In the genomic region with DNA sequence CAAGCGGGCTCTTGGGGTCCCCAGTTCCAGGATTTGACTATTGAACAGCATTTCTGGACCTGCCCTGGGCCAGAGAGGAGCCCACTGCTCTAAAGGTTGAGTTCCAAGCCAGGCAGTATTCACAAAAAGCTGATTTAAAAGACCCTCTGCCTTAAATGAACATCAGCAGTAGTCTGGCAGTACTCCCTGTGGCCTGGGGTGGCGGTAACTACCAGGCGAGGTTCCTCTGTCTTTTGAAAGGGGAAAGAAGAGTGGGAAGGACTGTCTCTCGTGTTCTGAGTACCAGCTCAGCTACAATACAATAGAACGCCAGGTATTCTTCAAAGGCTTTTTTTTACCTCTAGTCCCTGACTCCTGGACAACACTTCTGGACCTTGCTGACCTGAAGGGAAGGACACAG, we compare ENCODE assay signal across 35 cellular contexts.
A peak's percentile ranks its signal among the peaks of the same experiment; 100 is the strongest.
DNase-seq lines count a peak whose midpoint lies in the region; ATAC-seq and TF ChIP-seq lines count a peak whose summit lies in the region.
"Had no signal": no experiment of that assay in that cellular context is flagged by ENCODE, and none has a peak within 500 bp of the region (broad histone marks: within the 10 kb centered on the region; RNA-seq: fewer than 3 reads in every experiment).

No MANE protein-coding gene starts in this region.

- ATAC-seq in Panc1 (no peak), aorta (ENCODE audit: low FRiP score) (no peak)
- no peak for ATAC-seq in naive thymus-derived CD8-positive, alpha-beta T cell
- ATAC-seq: A549, gastrocnemius medialis, left colon, mucosa of descending colon had no signal

- H3K4me2 ChIP-seq in Karpas-422 (ENCODE audit: low read depth, low read length, poor library complexity, severe bottlenecking) (no peak overlapping the region), hepatocyte (no peak overlapping the region)
- H3K4me2 ChIP-seq: A549, smooth muscle cell had no signal

- 44 to 70% methylated on average over 5 of the region's 5 CpGs for WGBS in aorta, 2 donors
- 60% methylated on average over 5 of the region's 5 CpGs for WGBS in hepatocyte (ENCODE audit: low lambda C conversion rate, missing lambda C conversion rate)

- H3K27me3 ChIP-seq in Karpas-422 (ENCODE audit: low read length) (no peaks in the 10 kb centered on the region), Panc1 (ENCODE audit: control insufficient read depth, insufficient read depth, low read length) (no peaks in the 10 kb centered on the region), aorta (ENCODE audit: control insufficient read depth in 1 of 2, insufficient read depth in 2 of 2, low read length in 1 of 2) (peaks cover 0 to 2% of the 10 kb centered on the region in 2 donors), hepatocyte (no peaks in the 10 kb centered on the region)
- H3K27me3 ChIP-seq: testis had no signal

- H3K27ac ChIP-seq in Karpas-422 (ENCODE audit: low read length) (no peak overlapping the region), Panc1 (ENCODE audit: low read length) (no peak overlapping the region), aorta (ENCODE audit: low read depth in 1 of 2, low read length in 2 of 2) (no peak overlapping the region), hepatocyte (no peak overlapping the region)
- H3K27ac ChIP-seq: A549, gastrocnemius medialis, parathyroid adenoma, testis, WERI-Rb-1 had no signal

- H3K4me3 ChIP-seq in Karpas-422 (ENCODE audit: low read length): no peak overlapping the region
- no peak overlapping the region for H3K4me3 ChIP-seq in Panc1 (ENCODE audit: low read depth in 2 of 2, low read length in 2 of 2)
- no peak overlapping the region for H3K4me3 ChIP-seq in aorta (ENCODE audit: low read length in 2 of 2)
- H3K4me3 ChIP-seq in hepatocyte: no peak overlapping the region
- H3K4me3 ChIP-seq: A549, gastrocnemius medialis, HAP-1, mucosa of descending colon, smooth muscle cell, testis had no signal

- no peak overlapping the region for H3K4me3 Mint-ChIP-seq in naive thymus-derived CD8-positive, alpha-beta T cell
- H3K4me3 Mint-ChIP-seq: activated naive CD8-positive, alpha-beta T cell; CD4-positive, CD25-positive, alpha-beta regulatory T cell; immature natural killer cell; natural killer cell treated with Interleukin-12 subunit alpha and Interleukin-12 subunit beta and Interleukin-15 and Interleukin-18, amount 100 ng/mL, for 72 hours; stimulated activated naive CD8-positive, alpha-beta T cell treated with anti-CD3 and anti-CD28 coated beads, Interleukin-15, Interleukin-2, amounts not matched to agents 100 ng/mL and 50 ng/mL, for 24 hours had no signal

- BruUV-seq in Panc1 (replicated peaks; lab: Mats Ljungman, UMichigan): no TSS peak

- H3K4me1 Mint-ChIP-seq in naive thymus-derived CD8-positive, alpha-beta T cell: no peaks in the 10 kb centered on the region
- H3K4me1 Mint-ChIP-seq: CD4-positive, CD25-positive, alpha-beta regulatory T cell; immature natural killer cell had no signal

- H2AFZ ChIP-seq in Karpas-422 (ENCODE audit: low read length): no peak overlapping the region
- H2AFZ ChIP-seq in hepatocyte: no peak overlapping the region
- H2AFZ ChIP-seq: parathyroid adenoma had no signal

- H3K9me3 Mint-ChIP-seq in naive thymus-derived CD8-positive, alpha-beta T cell: peaks cover 0 to 17% (median 0%) of the 10 kb centered on the region in 9 donors
- H3K9me3 Mint-ChIP-seq: natural killer cell treated with Interleukin-12 subunit alpha and Interleukin-12 subunit beta and Interleukin-15 and Interleukin-18, amount 100 ng/mL, for 72 hours; stimulated activated naive CD8-positive, alpha-beta T cell treated with anti-CD3 and anti-CD28 coated beads, Interleukin-15, Interleukin-2, amounts not matched to agents 100 ng/mL and 50 ng/mL, for 24 hours had no signal

- H3K4me1 ChIP-seq in Karpas-422 (ENCODE audit: low read length): no peaks in the 10 kb centered on the region
- no peaks in the 10 kb centered on the region for H3K4me1 ChIP-seq in Panc1 (ENCODE audit: control insufficient read depth, insufficient read depth, low read length)
- H3K4me1 ChIP-seq in aorta (ENCODE audit: control insufficient read depth in 1 of 2, insufficient read depth in 2 of 2, low read length in 2 of 2): no peaks in the 10 kb centered on the region
- H3K4me1 ChIP-seq in hepatocyte (ENCODE audit: insufficient read depth): no peaks in the 10 kb centered on the region
- H3K4me1 ChIP-seq: A549, gastrocnemius medialis, HAP-1, parathyroid adenoma, testis had no signal

- CTCF ChIA-PET in Panc1 (lab: Charles Lee): no interaction called here

- in situ Hi-C loops in Panc1 (cut with HindIII; ENCODE audit: low pct_unique_long_range_greater_than_20kb, low sequenced_read_pairs): no loop called here

- peak; percentile 40 for DNase-seq in ELF-1 (ENCODE audit: low read depth, low spot score)
- DNase-seq in Karpas-422: peak; percentile 47
- DNase-seq in Panc1 (ENCODE audit: low read depth, low spot score): no peak
- peak; percentile 59 for DNase-seq in iPS-NIHi7 (ENCODE audit: extremely low spot score)
- no peak for DNase-seq in aorta
- DNase-seq in hepatocyte (ENCODE audit: low spot score): no peak
- DNase-seq in SW480 (ENCODE audit: low spot score): no peak
- no peak for DNase-seq in naive thymus-derived CD8-positive, alpha-beta T cell
- DNase-seq: activated CD4-positive, alpha-beta T cell treated with anti-CD3 and anti-CD28 coated beads for 48 hours; activated effector memory CD4-positive, alpha-beta T cell treated with anti-CD3 and anti-CD28 coated beads, Interleukin-2, amount 50 U/mL, for 16 hours; AML-193; CD4-positive, CD25-positive, alpha-beta regulatory T cell; gastrocnemius medialis; hippocampal formation; immature natural killer cell; IMR-90; left colon; mucosa of descending colon; NCI-H1105; NCI-H187; NCI-H2171; NCI-H524 treated with DMSO at 0.1 percent for 48 hours; stimulated activated CD4-positive, alpha-beta T cell treated with anti-CD3 and anti-CD28 coated beads, Interleukin-1b, Interleukin-23, amount 100 ng/mL, for 48 hours; stimulated activated CD8-positive, alpha-beta memory T cell treated with anti-CD3 and anti-CD28 coated beads, Interleukin-4, amount 100 ng/mL, for 48 hours; SW 1271; T-helper 9 cell; testis; WERI-Rb-1 had no signal

- H3K9me2 ChIP-seq in Karpas-422 (replicated peaks; ENCODE audit: insufficient read depth, low read length) (no peaks in the 10 kb centered on the region), hepatocyte (replicated peaks; ENCODE audit: insufficient read depth) (no peaks in the 10 kb centered on the region)

- H3K9ac ChIP-seq in Karpas-422 (ENCODE audit: low read length): no peak overlapping the region
- H3K9ac ChIP-seq: parathyroid adenoma had no signal

- H3K36me3 ChIP-seq in Karpas-422 (ENCODE audit: insufficient read depth, low read length) (no peaks in the 10 kb centered on the region), Panc1 (ENCODE audit: control insufficient read depth, insufficient read depth, low read length) (no peaks in the 10 kb centered on the region), aorta (ENCODE audit: control insufficient read depth in 1 of 2, insufficient read depth in 2 of 2, low read length in 1 of 2) (no peaks in the 10 kb centered on the region), hepatocyte (replicated peaks; ENCODE audit: insufficient read depth, low read depth) (no peaks in the 10 kb centered on the region)
- H3K36me3 ChIP-seq: gastrocnemius medialis, HAP-1, WERI-Rb-1 had no signal

- H3K27ac Mint-ChIP-seq in naive thymus-derived CD8-positive, alpha-beta T cell: no peak overlapping the region
- H3K27ac Mint-ChIP-seq: activated naive CD8-positive, alpha-beta T cell; CD4-positive, CD25-positive, alpha-beta regulatory T cell; immature natural killer cell; natural killer cell treated with Interleukin-12 subunit alpha and Interleukin-12 subunit beta and Interleukin-15 and Interleukin-18, amount 100 ng/mL, for 72 hours; stimulated activated naive CD8-positive, alpha-beta T cell treated with anti-CD3 and anti-CD28 coated beads, Interleukin-15, Interleukin-2, amounts not matched to agents 100 ng/mL and 50 ng/mL, for 24 hours had no signal

- H4K20me1 ChIP-seq in Karpas-422 (ENCODE audit: insufficient read depth, low read depth, low read length) (no peaks in the 10 kb centered on the region), hepatocyte (ENCODE audit: insufficient read depth, poor library complexity, severe bottlenecking) (no peaks in the 10 kb centered on the region)

- intact Hi-C loops in Panc1 (cut with micrococcal nuclease; ENCODE audit: unreplicated experiment): no loop called here
- intact Hi-C loops in aorta (cut with DNase I): no loop called here

- H3K79me2 ChIP-seq in Karpas-422 (ENCODE audit: low read length) (no peaks in the 10 kb centered on the region), hepatocyte (no peaks in the 10 kb centered on the region)
- H3K79me2 ChIP-seq: parathyroid adenoma had no signal

- peaks cover 0 to 2% (median 0%) of the 10 kb centered on the region in 3 donors for H3K36me3 Mint-ChIP-seq in naive thymus-derived CD8-positive, alpha-beta T cell
- H3K36me3 Mint-ChIP-seq: activated naive CD8-positive, alpha-beta T cell; CD4-positive, CD25-positive, alpha-beta regulatory T cell; immature natural killer cell had no signal

- H3K27me3 Mint-ChIP-seq in naive thymus-derived CD8-positive, alpha-beta T cell: peaks cover 0 to 3% (median 0%) of the 10 kb centered on the region in 5 donors
- H3K27me3 Mint-ChIP-seq: activated naive CD8-positive, alpha-beta T cell; CD4-positive, CD25-positive, alpha-beta regulatory T cell; stimulated activated naive CD8-positive, alpha-beta T cell treated with anti-CD3 and anti-CD28 coated beads, Interleukin-15, Interleukin-2, amounts not matched to agents 100 ng/mL and 50 ng/mL, for 24 hours had no signal

- TF ChIP-seq CTCF in Panc1 (IDR thresholded peaks at IDR 0.05): 0 out of 2 replicates have a peak, but pooled peaks have one; percentile 6
- no peak for TF ChIP-seq CTCF in hepatocyte (IDR thresholded peaks at IDR 0.05; ENCODE audit: poor library complexity)

- POLR2A ChIA-PET in Panc1 (lab: Charles Lee): no interaction called here
- POLR2A ChIA-PET in naive thymus-derived CD8-positive, alpha-beta T cell (lab: Charles Lee): no interaction called here

- 0 out of 2 replicates have a peak, but pooled peaks cover 4% of the 10 kb centered on the region for H3K9me3 ChIP-seq in Karpas-422 (ENCODE audit: low read length)
- H3K9me3 ChIP-seq in Panc1 (ENCODE audit: control insufficient read depth, insufficient read depth, low read depth, low read length): no peaks in the 10 kb centered on the region
- no peaks in the 10 kb centered on the region for H3K9me3 ChIP-seq in aorta (ENCODE audit: control insufficient read depth, low read length)
- H3K9me3 ChIP-seq in hepatocyte (ENCODE audit: low read depth): no peaks in the 10 kb centered on the region
- H3K9me3 ChIP-seq: A549, HAP-1, mucosa of descending colon, testis had no signal

Comparison
In these comparisons a context has a peak if more than half of its experiments do, and no peak if none do; other contexts are left out.
1. DNase-seq: peak in ELF-1 (single experiment), Karpas-422 (single experiment) and iPS-NIHi7 (single experiment); none in Panc1 (single experiment), aorta (0 of 2), hepatocyte (single experiment), SW480 (single experiment) and naive thymus-derived CD8-positive, alpha-beta T cell (0 of 10).